In the genomic region with DNA sequence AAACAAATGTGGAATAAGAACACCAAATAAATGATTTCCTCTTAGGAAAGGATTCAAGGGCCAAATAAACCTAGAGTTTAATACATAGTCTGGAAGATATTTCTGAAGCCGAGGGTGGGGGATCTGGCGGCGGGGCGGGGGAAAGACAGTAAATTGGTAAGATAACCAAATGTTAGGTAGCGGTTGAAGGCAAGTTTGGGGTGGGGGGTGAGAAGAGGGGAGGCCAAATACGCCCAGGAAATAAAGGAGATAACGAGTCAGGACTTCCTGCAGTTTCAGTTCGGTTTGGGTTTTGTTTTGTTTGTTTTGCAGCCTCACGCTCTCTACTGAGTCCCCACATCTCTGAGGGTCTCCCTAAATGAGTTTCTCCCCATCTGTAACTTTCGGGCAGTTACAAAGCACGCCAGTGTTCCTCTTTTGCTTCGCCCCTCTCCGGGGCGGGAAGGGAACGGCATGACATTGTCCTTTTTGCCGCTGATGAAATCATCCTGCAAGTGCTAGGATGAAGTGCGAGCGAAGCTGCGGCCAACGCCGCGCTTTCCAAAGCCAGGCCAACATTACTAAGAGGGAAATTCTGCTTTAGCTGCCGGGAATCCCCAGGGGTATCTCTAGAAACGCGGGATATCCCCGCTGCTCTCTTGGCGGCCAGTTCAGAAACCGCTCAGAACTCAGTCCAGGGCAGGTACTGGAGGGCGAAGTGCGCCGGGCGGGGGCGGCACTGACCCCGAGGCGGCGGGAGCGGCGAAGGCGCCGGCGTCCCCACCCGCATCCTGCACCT, we compare ENCODE assay signal across 8 cellular contexts. TPM values are rescaled to one million over a fixed set of nuclear protein-coding genes. Genes with fewer than 3 reads are reported as not detected.
A peak's percentile ranks its signal among the peaks of the same experiment; 100 is the strongest.
DNase-seq lines count a peak whose midpoint lies in the region; ATAC-seq, FAIRE-seq and TF ChIP-seq lines count a peak whose summit lies in the region.

No MANE protein-coding gene starts in this region.

- H4K20me1 ChIP-seq in GM23338 (replicated peaks; ENCODE audit: insufficient read depth) (no peaks in the 10 kb centered on the region), Karpas-422 (ENCODE audit: insufficient read depth, low read depth, low read length) (no peaks in the 10 kb centered on the region), GM12878 (ENCODE audit: control insufficient read depth, insufficient read depth) (no peaks in the 10 kb centered on the region), smooth muscle cell (ENCODE audit: low read depth) (no peaks in the 10 kb centered on the region)

- BruUV-seq in GM12878 (replicated peaks; lab: Mats Ljungman, UMichigan): no TSS peak

- CTCF ChIA-PET in GM12878 (lab: Yijun Ruan, JAX): interaction anchor here (0.6 to 14.9 kb wide), 16 partner anchors 9 to 1839 kb away, joined by 3 to 353 read pairs (median 4); no protein-coding TSS in a partner anchor

- TF ChIP-seq POLR2A in GM12878 (IDR thresholded peaks at IDR 0.05; ENCODE audit: low read depth, low read length): no peak

- H3K36me3 Mint-ChIP-seq in GM23338 (ENCODE audit: low read depth): no peaks in the 10 kb centered on the region

- intact Hi-C loops in GM12878 (cut with micrococcal nuclease; ENCODE audit: unreplicated experiment): loop anchor here (1.0 to 5.0 kb wide), 5 partner anchors 27 to 221 kb away; a partner anchor contains a TSS

- H3K4me3 ChIP-seq in GM23338: peak overlapping the region; percentile 90
- H3K4me3 ChIP-seq in Karpas-422 (ENCODE audit: low read length): peak overlapping the region; percentile 71
- peak overlapping the region; percentile 96 for H3K4me3 ChIP-seq in GM12878
- H3K4me3 ChIP-seq in iPS-18c (ENCODE audit: insufficient read depth, low read depth, low read length): peak overlapping the region; percentile 69
- peak overlapping the region; percentile 56 for H3K4me3 ChIP-seq in smooth muscle cell

- peak; percentile 76 for DNase-seq in GM03348 (ENCODE audit: low spot score)
- peak; percentile 68 for DNase-seq in GM23338 (ENCODE audit: low spot score)
- DNase-seq in Karpas-422: peak; percentile 75
- DNase-seq in T-helper 2 cell: peak in 4 of 5 experiments; percentile 19 to 83 (median 62)
- peak; percentile 56 for DNase-seq in GM12878 (ENCODE audit: low read depth, low spot score)
- DNase-seq in smooth muscle cell (lab: John Stamatoyannopoulos, UW; ENCODE audit: unreplicated experiment): peak; percentile 20
- no peak for DNase-seq in SHP77 (lab: John Stamatoyannopoulos, UW)

- SMC1A ChIA-PET in GM12878 (lab: Charles Lee; ENCODE audit: uncharacterized antibody, unreplicated experiment): interaction anchor here (1.0 to 5.9 kb wide), 24 partner anchors 7 to 480 kb away, joined by 3 to 32 read pairs (median 4); no protein-coding TSS in a partner anchor

- peak; percentile 36 to 40; a peak in 3 of 4 replicates for TF ChIP-seq EP300 in GM12878 (IDR thresholded peaks at IDR 0.05; ENCODE audit: borderline replicate concordance in 1 of 2, control insufficient read depth in 1 of 2, low read depth in 2 of 2, low read length in 2 of 2)

- RAD21 ChIA-PET in GM12878 (lab: Charles Lee; ENCODE audit: unreplicated experiment): interaction anchor here (0.7 to 4.3 kb wide), 18 partner anchors 8 to 219 kb away, joined by 3 to 27 read pairs (median 4); a partner anchor contains a TSS

- H3K4me1 ChIP-seq in GM23338 (ENCODE audit: insufficient read depth) (peaks cover 10% of the 10 kb centered on the region; the same call in 1 of the 2 replicates), Karpas-422 (ENCODE audit: low read length) (peaks cover 54% of the 10 kb centered on the region), GM12878 (ENCODE audit: control insufficient read depth, insufficient read depth, low read length) (peaks cover 21% of the 10 kb centered on the region), smooth muscle cell (ENCODE audit: low read depth) (no peaks in the 10 kb centered on the region)

- WGBS in GM12878 (ENCODE audit: insufficient coverage, insufficient replicate concordance, low lambda C conversion rate, missing lambda C conversion rate): under 1% methylated on average over 28 of the region's 42 CpGs
- 6% methylated on average over 40 of the region's 42 CpGs for WGBS in smooth muscle cell (ENCODE audit: low lambda C conversion rate)

- H3K9me2 ChIP-seq in GM23338 (ENCODE audit: insufficient read depth): no peaks in the 10 kb centered on the region
- no peaks in the 10 kb centered on the region for H3K9me2 ChIP-seq in Karpas-422 (replicated peaks; ENCODE audit: insufficient read depth, low read length)

- H3K9ac ChIP-seq in Karpas-422 (ENCODE audit: low read length): peak overlapping the region; percentile 70
- H3K9ac ChIP-seq in GM12878 (ENCODE audit: control insufficient read depth, insufficient read depth, low read length): peak overlapping the region; percentile 83
- peak overlapping the region; percentile 52 for H3K9ac ChIP-seq in smooth muscle cell (ENCODE audit: low read depth)

- H3K4me1 Mint-ChIP-seq in GM23338: peaks cover 14% of the 10 kb centered on the region

- H3K27me3 Mint-ChIP-seq in GM23338 (ENCODE audit: insufficient read depth, low read depth, poor library complexity): peaks cover 26% of the 10 kb centered on the region

- peak overlapping the region; percentile 89 for H3K4me3 Mint-ChIP-seq in GM23338

- H2AFZ ChIP-seq in GM23338 (peak overlapping the region; percentile 100), Karpas-422 (ENCODE audit: low read length) (peak overlapping the region; percentile 65; the same call in 1 of the 2 replicates), GM12878 (ENCODE audit: control insufficient read depth, low read depth, low read length) (peak overlapping the region; percentile 79), smooth muscle cell (ENCODE audit: low read depth) (peak overlapping the region; percentile 85)

- H3K27ac Mint-ChIP-seq in GM23338: peak overlapping the region; percentile 94

- ATAC-seq in GM23338: peak; percentile 89
- peak; percentile 78 for ATAC-seq in GM12878

- H3K4me2 ChIP-seq in GM23338 (peak overlapping the region; percentile 81), Karpas-422 (ENCODE audit: low read depth, low read length, poor library complexity, severe bottlenecking) (peak overlapping the region; percentile 68), GM12878 (ENCODE audit: control insufficient read depth, insufficient read depth) (peak overlapping the region; percentile 87), smooth muscle cell (peak overlapping the region; percentile 84)

- H3K27ac ChIP-seq in GM23338 (ENCODE audit: low read depth) (no peak overlapping the region), Karpas-422 (ENCODE audit: low read length) (peak overlapping the region; percentile 46), GM12878 (ENCODE audit: control insufficient read depth, insufficient read depth) (peak overlapping the region; percentile 86), smooth muscle cell (ENCODE audit: low read depth) (peak overlapping the region; percentile 27)

- H3K9me3 ChIP-seq in Karpas-422 (ENCODE audit: low read length) (no peaks in the 10 kb centered on the region), GM12878 (replicated peaks; ENCODE audit: control insufficient read depth, insufficient read depth, low read length) (no peaks in the 10 kb centered on the region), iPS-18c (ENCODE audit: control insufficient read depth, insufficient read depth, low read length) (no peaks in the 10 kb centered on the region), smooth muscle cell (replicated peaks; ENCODE audit: low read depth) (no peaks in the 10 kb centered on the region)

- TF ChIP-seq RAD21 in GM12878 (IDR thresholded peaks at IDR 0.05; ENCODE audit: insufficient read depth, low read depth, low read length): 0 out of 2 replicates have a peak, but pooled peaks have one; percentile 16

- peak; percentile 38 for FAIRE-seq in GM12878 (lab: Jason Lieb, UNC)

- H3K27me3 ChIP-seq in GM23338 (ENCODE audit: insufficient read depth) (peaks cover 51% of the 10 kb centered on the region), Karpas-422 (ENCODE audit: low read length) (no peaks in the 10 kb centered on the region), GM12878 (replicated peaks in 1 of 2; ENCODE audit: control insufficient read depth in 2 of 2, insufficient read depth in 2 of 2, low read length in 1 of 2) (no peaks in the 10 kb centered on the region), smooth muscle cell (ENCODE audit: low read depth) (peaks cover 25% of the 10 kb centered on the region)

- H3K9me3 Mint-ChIP-seq in GM23338: no peaks in the 10 kb centered on the region

- H3K36me3 ChIP-seq in GM23338 (ENCODE audit: insufficient read depth): no peaks in the 10 kb centered on the region
- H3K36me3 ChIP-seq in Karpas-422 (ENCODE audit: insufficient read depth, low read length): no peaks in the 10 kb centered on the region
- no peaks in the 10 kb centered on the region for H3K36me3 ChIP-seq in GM12878 (ENCODE audit: control insufficient read depth in 2 of 2, insufficient read depth in 2 of 2, low read length in 1 of 2)
- no peaks in the 10 kb centered on the region for H3K36me3 ChIP-seq in smooth muscle cell (ENCODE audit: low read depth)

- H3K79me2 ChIP-seq in GM23338 (replicated peaks; ENCODE audit: insufficient read depth): 0 out of 2 replicates have a peak, but pooled peaks cover 7% of the 10 kb centered on the region
- H3K79me2 ChIP-seq in Karpas-422 (ENCODE audit: low read length): peaks cover 47% of the 10 kb centered on the region
- peaks cover 30% of the 10 kb centered on the region for H3K79me2 ChIP-seq in GM12878 (ENCODE audit: control insufficient read depth, insufficient read depth, low read length)
- no peaks in the 10 kb centered on the region for H3K79me2 ChIP-seq in smooth muscle cell (ENCODE audit: low read depth)

- POLR2A ChIA-PET in GM12878 (lab: Charles Lee): interaction anchor here (0.6 to 1.6 kb wide), 7 partner anchors 18 to 226 kb away, joined by 3 to 6 read pairs (median 4); a partner anchor contains a TSS

- in situ Hi-C loops in GM12878 (cut with MboI): no loop called here

- TF ChIP-seq CTCF in GM23338 (conservative IDR thresholded peaks at IDR 0.05; ENCODE audit: low read depth in 2 of 2) (peak; percentile 14 to 25; a peak in 2 of 4 replicates), GM12878 (IDR thresholded peaks at IDR 0.05 in 2 of 3, conservative IDR thresholded peaks at IDR 0.05 in 1 of 3; ENCODE audit: control insufficient read depth in 2 of 3, extremely low read depth in 1 of 3, insufficient read depth in 1 of 3, low read depth in 3 of 3, low read length in 3 of 3) (no peak), smooth muscle cell (IDR thresholded peaks at IDR 0.05; ENCODE audit: borderline replicate concordance, insufficient read depth, poor library complexity, severe bottlenecking) (no peak)

- H3F3A ChIP-seq in GM23338 (replicated peaks; ENCODE audit: low read depth): no peaks in the 10 kb centered on the region
- H3F3A ChIP-seq in smooth muscle cell (ENCODE audit: low read depth): peaks cover 8% of the 10 kb centered on the region

RNA-seq across cellular contexts. Expression of a gene that starts 0.8 kb away (rescaled TPM):
- total RNA-seq in GM23338 (2014; rRNA removed; shearing (Covaris generic)): 11.1 and 12.3 TPM in 2 replicates
- 3.7 and 5.5 TPM in 2 replicates for polyA plus RNA-seq in GM23338 (2016; fragmentation: Nextera tagmentation; extraction: Ambion mirVana)
- 26.1 and 31.2 TPM in 2 replicates for total RNA-seq in Karpas-422 (2014; rRNA removed; shearing (Covaris generic); ENCODE audit: low replicate concordance)
- 16.0 and 19.5 TPM in 2 replicates for total RNA-seq in GM12878 (2013; cell fraction: nucleolus; rRNA removed)
- 59.4 and 63.8 TPM in 2 replicates for total RNA-seq in GM12878 (2014; rRNA removed)
- total RNA-seq in GM12878 (2014; rRNA removed; fragmentation: Illumina TruSeq; extraction: Trizol): 58.9 and 59.9 TPM in 2 replicates
- 66.4 and 67.8 TPM in 2 replicates for total RNA-seq in GM12878 (2021)
- 11.4 TPM for polyA plus RNA-seq in GM12878 (2011; ENCODE audit: low read depth)
- polyA plus RNA-seq in GM12878 (2011; rRNA removed): 14.0 and 14.3 TPM in 2 replicates
- polyA plus RNA-seq in GM12878 (2011; cell fraction: cytosol; rRNA removed): 9.7 and 10.6 TPM in 2 replicates
- polyA plus RNA-seq in GM12878 (2011; cell fraction: nucleus; rRNA removed): 9.3 and 16.1 TPM in 2 replicates
- polyA plus RNA-seq in GM12878 (2012): 15.2 TPM in 2 replicates
- 62.3 and 69.0 TPM in 2 replicates for polyA plus RNA-seq in GM12878 (2014; fragmentation: Illumina TruSeq; extraction: Trizol)
- 10 to 100 TPM; 11.2 to 15.1 TPM for polyA plus RNA-seq in GM12878 (2014; fragmentation: Nextera tagmentation; extraction: Ambion mirVana)
- polyA plus RNA-seq in GM12878 (2014; rRNA removed): 40.0 and 40.9 TPM in 2 replicates
- polyA plus RNA-seq in GM12878 (2016; fragmentation: Nextera tagmentation; extraction: Ambion mirVana): 10 to 100 TPM; 42.6 to 45.9 TPM
- 18.1 and 19.2 TPM in 2 replicates for polyA minus RNA-seq in GM12878 (2011; rRNA and poly(A)+ RNA removed)
- 7.4 and 10.1 TPM in 2 replicates for polyA minus RNA-seq in GM12878 (2011; cell fraction: cytosol; rRNA and poly(A)+ RNA removed)
- polyA minus RNA-seq in GM12878 (2011; cell fraction: nucleus; rRNA and poly(A)+ RNA removed): 8.0 and 15.4 TPM in 2 replicates
- total RNA-seq in smooth muscle cell: 10.7 and 14.0 TPM in 2 replicates
- polyA plus RNA-seq in smooth muscle cell: 7.3 and 8.5 TPM in 2 replicates

Comparison
In these comparisons a context has a peak if more than half of its experiments do, and no peak if none do; other contexts are left out.
1. DNase-seq: peak in GM03348 (single experiment), GM23338 (single experiment), Karpas-422 (single experiment), T-helper 2 cell (4 of 5), GM12878 (single experiment) and smooth muscle cell (single experiment); none in SHP77 (0 of 2).
2. CTCF ChIP-seq: peak in GM23338 (2 of 2); none in GM12878 (0 of 3) and smooth muscle cell (single experiment).
3. Peak in every context shown above with its lines, with median percentiles within 50 percentile points of each other: H2AFZ ChIP-seq, H3K4me2 ChIP-seq, H3K4me3 ChIP-seq and H3K9ac ChIP-seq.